Comparison of ENCODE assay signal across 8 cellular contexts in the genomic region with DNA sequence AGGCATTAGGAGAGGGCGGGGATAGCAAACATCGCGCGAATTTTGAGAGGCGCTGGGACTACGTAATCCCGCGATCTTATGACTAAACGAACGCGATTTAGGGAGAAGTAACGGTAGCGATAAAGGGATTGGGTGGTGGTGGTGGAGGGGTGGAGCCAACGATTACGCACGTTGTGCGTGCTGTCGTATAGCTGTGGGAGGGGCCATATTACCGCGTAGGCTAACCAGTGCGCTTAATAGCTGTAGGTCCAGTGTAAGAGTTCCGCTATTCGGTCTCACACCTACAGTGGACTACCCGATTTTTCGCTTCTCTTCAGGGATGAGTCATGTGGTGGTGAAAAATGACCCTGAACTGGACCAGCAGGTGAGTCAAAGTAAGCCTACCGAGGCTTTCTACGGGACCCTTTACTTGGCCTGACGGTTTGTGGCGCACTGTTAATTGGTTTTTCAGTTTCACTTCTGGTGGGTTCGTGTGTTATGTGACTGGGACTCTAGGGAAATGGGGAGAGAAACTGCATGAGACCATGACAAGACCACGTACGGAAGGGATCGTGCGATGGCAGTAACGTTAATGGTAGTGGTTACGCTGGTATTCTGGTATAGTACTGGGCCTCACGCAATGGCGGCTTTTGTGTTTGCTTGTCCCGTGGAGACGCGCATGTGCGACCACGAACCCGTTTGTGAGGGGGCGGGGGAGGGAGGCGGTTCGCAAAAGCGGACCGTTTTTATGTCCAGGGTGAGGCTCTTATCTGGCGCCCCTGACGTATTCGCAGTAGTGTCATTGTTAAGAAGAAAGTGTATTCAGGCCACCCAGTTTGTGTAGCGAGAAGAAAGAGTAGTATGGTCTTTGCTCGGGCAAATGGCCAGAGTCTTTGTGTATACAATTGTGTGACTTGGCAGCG. TPM values are rescaled to one million over a fixed set of nuclear protein-coding genes. Genes with fewer than 3 reads are reported as not detected.
DNase-seq lines count a peak whose midpoint lies in the region; ATAC-seq, FAIRE-seq and TF ChIP-seq lines count a peak whose summit lies in the region.

A gene (plus strand): TSS at position 251 of the 902 bp plus-strand sequence. CDS start 69 bp downstream, at position 320.

- H3K27ac Mint-ChIP-seq in naive thymus-derived CD8-positive, alpha-beta T cell: peak within 1 kb of the TSS in 5 of 10 donors; percentile 97 to 100 (median 100)

- POLR2A ChIA-PET in BJ (lab: Charles Lee): no interaction called here
- POLR2A ChIA-PET in naive thymus-derived CD8-positive, alpha-beta T cell (lab: Charles Lee): interaction anchor here (0.6 to 1.4 kb wide), 3 partner anchors 243 to 799 kb away, joined by 4 to 6 read pairs (median 6); a partner anchor contains a TSS

- TF ChIP-seq CTCF in BJ (IDR thresholded peaks at IDR 0.05; ENCODE audit: insufficient read depth, low read depth, low read length) (no peak), RWPE2 (IDR thresholded peaks at IDR 0.05; ENCODE audit: poor library complexity, severe bottlenecking) (no peak), choroid plexus epithelial cell (conservative IDR thresholded peaks at IDR 0.05; ENCODE audit: low read depth, low read length) (no peak)

- H3K4me1 Mint-ChIP-seq in naive thymus-derived CD8-positive, alpha-beta T cell: peaks cover 15 to 35% (median 24%) of the 10 kb centered on the region in 4 donors

- CTCF ChIA-PET in BJ (lab: Yijun Ruan, JAX): no interaction called here

- no peaks in the 10 kb centered on the region for H3K36me3 ChIP-seq in BJ (ENCODE audit: control insufficient read depth, insufficient read depth, low read length)
- H3K36me3 ChIP-seq in RWPE2 (ENCODE audit: low read depth): peaks cover 21% of the 10 kb centered on the region

- ATAC-seq in HG02678 (IDR thresholded peaks at IDR 0.05; ENCODE audit: unreplicated experiment) (peak; percentile 81), RWPE2 (ENCODE audit: low read depth) (peak; percentile 93), HG03095 (IDR thresholded peaks at IDR 0.05; ENCODE audit: unreplicated experiment) (no peak)
- ATAC-seq in naive thymus-derived CD8-positive, alpha-beta T cell: peak; percentile 88 to 89

- H3K27me3 ChIP-seq in BJ (ENCODE audit: control insufficient read depth, insufficient read depth, low read length): no peaks in the 10 kb centered on the region
- no peaks in the 10 kb centered on the region for H3K27me3 ChIP-seq in RWPE2 (ENCODE audit: insufficient read depth, poor library complexity, severe bottlenecking)

- no peaks in the 10 kb centered on the region for H3K9me3 ChIP-seq in RWPE2 (ENCODE audit: severe bottlenecking)

- peak within 1 kb of the TSS in 6 of 10 donors; percentile 95 to 99 (median 98) for H3K4me3 Mint-ChIP-seq in naive thymus-derived CD8-positive, alpha-beta T cell

- peak; percentile 76 for DNase-seq in BJ (ENCODE audit: low read depth)
- DNase-seq in RWPE2 (ENCODE audit: low spot score): peak; percentile 95
- peak; percentile 98 for DNase-seq in choroid plexus epithelial cell (ENCODE audit: low read depth)
- peak in 7 of 10 donors; percentile 58 to 95 (median 86) for DNase-seq in naive thymus-derived CD8-positive, alpha-beta T cell
- DNase-seq in SW480 (ENCODE audit: low spot score): no peak
- DNase-seq in urothelium cell line (ENCODE audit: low spot score): no peak

- peak within 1 kb of the TSS; percentile 86 for H3K27ac ChIP-seq in RWPE2 (ENCODE audit: poor library complexity, severe bottlenecking)

- H3K36me3 Mint-ChIP-seq in naive thymus-derived CD8-positive, alpha-beta T cell: peaks cover 0 to 40% (median 0%) of the 10 kb centered on the region in 3 donors

- H3K9me3 Mint-ChIP-seq in naive thymus-derived CD8-positive, alpha-beta T cell: no peaks in the 10 kb centered on the region

- FAIRE-seq in urothelium cell line (lab: Jason Lieb, UNC): no peak

- no peaks in the 10 kb centered on the region for H3K4me1 ChIP-seq in RWPE2 (ENCODE audit: insufficient read depth, poor library complexity, severe bottlenecking)

- peak within 1 kb of the TSS; percentile 72 for H3K4me3 ChIP-seq in BJ (ENCODE audit: low read depth, low read length)
- peak within 1 kb of the TSS; percentile 65 for H3K4me3 ChIP-seq in RWPE2 (ENCODE audit: severe bottlenecking)
- H3K4me3 ChIP-seq in choroid plexus epithelial cell (ENCODE audit: low read depth, low read length): peak within 1 kb of the TSS; percentile 83

- peaks cover 0 to under 1% (median 0%) of the 10 kb centered on the region in 5 donors for H3K27me3 Mint-ChIP-seq in naive thymus-derived CD8-positive, alpha-beta T cell

RNA-seq across cellular contexts. Expression of the gene that starts here (rescaled TPM):
- polyA plus RNA-seq in BJ (2011; rRNA removed): 11.8 and 29.3 TPM in 2 replicates
- polyA minus RNA-seq in BJ (2011; rRNA and poly(A)+ RNA removed): 18.0 and 25.8 TPM in 2 replicates
- 100 to 1,000 TPM; 199 to 205 TPM for total RNA-seq in naive thymus-derived CD8-positive, alpha-beta T cell
- polyA plus RNA-seq in naive thymus-derived CD8-positive, alpha-beta T cell: not detected

Comparison
In these comparisons a context has a peak if more than half of its experiments do, and no peak if none do; other contexts are left out.
1. DNase-seq: peak in BJ (single experiment), RWPE2 (single experiment), choroid plexus epithelial cell (single experiment) and naive thymus-derived CD8-positive, alpha-beta T cell (7 of 10); none in SW480 (single experiment) and urothelium cell line (single experiment).
2. Peak in every context shown above with its lines, with median percentiles within 50 percentile points of each other: H3K4me3 ChIP-seq.